19 cellular contexts compared by ENCODE assay signal in genomic region chr7:74023786-74024185, GRCh38. TPM values are rescaled to one million over a fixed set of nuclear protein-coding genes. Genes with fewer than 3 reads are reported as not detected.
A peak's percentile ranks its signal among the peaks of the same experiment; 100 is the strongest.
DNase-seq lines count a peak whose midpoint lies in the region; ATAC-seq, FAIRE-seq and TF ChIP-seq lines count a peak whose summit lies in the region.
"Had no signal": no experiment of that assay in that cellular context is flagged by ENCODE, and none has a peak within 500 bp of the region (broad histone marks: within the 10 kb centered on the region; RNA-seq: fewer than 3 reads in every experiment).

No MANE protein-coding gene starts in this region.

- in situ Hi-C loops in IMR-90 (cut with MboI; ENCODE audit: low sequenced_read_pairs), result loop anchor here (5.0 kb wide), 1 partner anchor 151 kb away; no protein-coding TSS in a partner anchor

- DNase-seq in IMR-90 (no peak), H1 (ENCODE audit: low read depth in 1 of 2, low spot score in 2 of 2) (no peak), neural crest cell (ENCODE audit: low read depth, low spot score) (no peak), thoracic aorta (ENCODE audit: low spot score) (no peak), SHP77 treated with DMSO at 0.1 percent for 48 hours (lab: John Stamatoyannopoulos, UW) (no peak), Karpas-422 (no peak)
- DNase-seq: CD4-positive, alpha-beta T cell; DMS79; H9; NCI-H1417 treated with DMSO at 0.1 percent for 48 hours; NCI-H1930; NCI-H2171; NCI-H82 had no signal

- peak overlapping the region; percentile 35 for H3K27ac Mint-ChIP-seq in neural crest cell (ENCODE audit: unreplicated experiment)
- H3K27ac Mint-ChIP-seq: CD4-positive, alpha-beta T cell; H9 had no signal

- POLR2A ChIA-PET in IMR-90 (lab: Charles Lee; ENCODE audit: unreplicated experiment), result no interaction called here
- POLR2A ChIA-PET in H1 (lab: Charles Lee; ENCODE audit: partially characterized antibody), result no interaction called here

- ATAC-seq in IMR-90 (ENCODE audit: low read depth) (no peak), thoracic aorta (ENCODE audit: insufficient number of reproducible peaks, low FRiP score, low read depth) (no peak), HG03571 (IDR thresholded peaks at IDR 0.05; ENCODE audit: unreplicated experiment) (no peak), HG03039 (IDR thresholded peaks at IDR 0.05; ENCODE audit: unreplicated experiment) (no peak)
- ATAC-seq: K562 had no signal

- H3K4ac ChIP-seq in IMR-90 (ENCODE audit: low read depth, low read length) (peak overlapping the region; percentile 74), H1 (replicated peaks; ENCODE audit: insufficient read length, low read depth, low read length) (no peak overlapping the region)

- H3K9me3 ChIP-seq in IMR-90 (ENCODE audit: control insufficient read depth, insufficient read depth, low read length), result no peaks in the 10 kb centered on the region
- H3K9me3 ChIP-seq in H1 (ENCODE audit: insufficient read depth in 2 of 2, low read depth in 1 of 2, low read length in 1 of 2), result no peaks in the 10 kb centered on the region
- H3K9me3 ChIP-seq in thoracic aorta, result no peaks in the 10 kb centered on the region
- no peaks in the 10 kb centered on the region for H3K9me3 ChIP-seq in Karpas-422 (ENCODE audit: low read length)

- no peak overlapping the region for H3K4me3 Mint-ChIP-seq in neural crest cell
- H3K4me3 Mint-ChIP-seq: CD4-positive, alpha-beta T cell; H9 had no signal

- H3K4me2 ChIP-seq in IMR-90 (ENCODE audit: low read depth, low read length), result no peak overlapping the region
- H3K4me2 ChIP-seq in H1 (ENCODE audit: insufficient read depth in 1 of 2, low read depth in 2 of 2, low read length in 2 of 2), result no peak overlapping the region
- H3K4me2 ChIP-seq in Karpas-422 (ENCODE audit: low read depth, low read length, poor library complexity, severe bottlenecking), result no peak overlapping the region

- H3K9ac ChIP-seq in IMR-90 (ENCODE audit: low read depth, low read length) (no peak overlapping the region), H1 (replicated peaks in 1 of 4; ENCODE audit: extremely low read depth in 1 of 4, low read depth in 3 of 4, low read length in 3 of 4) (no peak overlapping the region), Karpas-422 (ENCODE audit: low read length) (no peak overlapping the region)

- H3K4me1 Mint-ChIP-seq in neural crest cell, result peaks cover 22% of the 10 kb centered on the region

- H2BK12ac ChIP-seq in H1 (ENCODE audit: low read depth, low read length), result no peak overlapping the region

- H4K8ac ChIP-seq in IMR-90 (ENCODE audit: low read depth in 2 of 2, low read length in 2 of 2), result no peak overlapping the region
- no peak overlapping the region for H4K8ac ChIP-seq in H1 (ENCODE audit: extremely low read depth, insufficient read depth, low read length)

- H3K79me1 ChIP-seq in IMR-90 (ENCODE audit: low read depth in 1 of 2, low read length in 2 of 2) (no peaks in the 10 kb centered on the region; a peak in 1 of 4 replicates), H1 (ENCODE audit: low read depth, low read length) (no peaks in the 10 kb centered on the region)

- peaks cover 8% of the 10 kb centered on the region for H3K9me1 ChIP-seq in IMR-90 (ENCODE audit: insufficient read depth, low read length)

- no peak for TF ChIP-seq RAD21 in IMR-90 (IDR thresholded peaks at IDR 0.05; ENCODE audit: low read length)
- TF ChIP-seq RAD21 in H1 (IDR thresholded peaks at IDR 0.05 in 1 of 2, conservative IDR thresholded peaks at IDR 0.05 in 1 of 2; ENCODE audit: low read depth in 2 of 2, low read length in 2 of 2), result no peak

- no peak overlapping the region for H3K23ac ChIP-seq in IMR-90 (ENCODE audit: low read depth, low read length)
- H3K23ac ChIP-seq in H1 (ENCODE audit: insufficient read length), result no peak overlapping the region

- peaks cover 36% of the 10 kb centered on the region for H3K27me3 Mint-ChIP-seq in neural crest cell (ENCODE audit: low read depth)

- TF ChIP-seq CTCF in IMR-90 (conservative IDR thresholded peaks at IDR 0.05; ENCODE audit: low read depth, low read length) (no peak), H1 (IDR thresholded peaks at IDR 0.05; ENCODE audit: control extremely low read depth in 1 of 3, insufficient read depth in 1 of 3, low read depth in 1 of 3, low read length in 3 of 3) (no peak), neural crest cell (conservative IDR thresholded peaks at IDR 0.05) (no peak), thoracic aorta (IDR thresholded peaks at IDR 0.05) (no peak)

- no peaks in the 10 kb centered on the region for H3K36me3 ChIP-seq in IMR-90 (ENCODE audit: control insufficient read depth, insufficient read depth, low read length)
- H3K36me3 ChIP-seq in H1 (ENCODE audit: control insufficient read depth in 2 of 4, insufficient read depth in 4 of 4, low read length in 3 of 4), result no peaks in the 10 kb centered on the region
- H3K36me3 ChIP-seq in thoracic aorta, result no peaks in the 10 kb centered on the region
- no peaks in the 10 kb centered on the region for H3K36me3 ChIP-seq in Karpas-422 (ENCODE audit: insufficient read depth, low read length)

- intact Hi-C loops in IMR-90 (cut with micrococcal nuclease), result no loop called here

- no peak overlapping the region for H3K27ac ChIP-seq in IMR-90 (ENCODE audit: insufficient read depth, low read length)
- no peak overlapping the region for H3K27ac ChIP-seq in H1 (ENCODE audit: low read depth, low read length)
- H3K27ac ChIP-seq in thoracic aorta, result peak overlapping the region; percentile 93 to 98
- H3K27ac ChIP-seq in Karpas-422 (ENCODE audit: low read length), result no peak overlapping the region
- H3K27ac ChIP-seq: PC-9 had no signal

- dilution Hi-C loops in IMR-90 (cut with HindIII; ENCODE audit: low sequenced_read_pairs, unreplicated experiment), result no loop called here

- H2BK20ac ChIP-seq in IMR-90 (ENCODE audit: low read depth, low read length) (peak overlapping the region; percentile 81), H1 (ENCODE audit: low read length) (no peak overlapping the region)

- no peak overlapping the region for H2BK5ac ChIP-seq in IMR-90 (ENCODE audit: low read depth, low read length, poor library complexity, severe bottlenecking)
- no peak overlapping the region for H2BK5ac ChIP-seq in H1 (ENCODE audit: low read depth, low read length)

- H2BK15ac ChIP-seq in IMR-90 (ENCODE audit: low read depth, low read length) (no peak overlapping the region; the same call in 2 of the 3 replicates), H1 (ENCODE audit: low read length) (no peak overlapping the region)

- H3K4me1 ChIP-seq in IMR-90 (ENCODE audit: control insufficient read depth, insufficient read depth, low read length), result peaks cover 21% of the 10 kb centered on the region
- peaks cover 0 to 20% (median 12%) of the 10 kb centered on the region in 4 experiments; a peak in 5 of 7 replicates for H3K4me1 ChIP-seq in H1 (replicated peaks in 1 of 4; ENCODE audit: control insufficient read depth in 3 of 4, insufficient read depth in 4 of 4, low read length in 3 of 4)
- H3K4me1 ChIP-seq in thoracic aorta (ENCODE audit: control insufficient read depth in 1 of 2, low read depth in 2 of 2), result peaks cover 36 to 73% of the 10 kb centered on the region in 2 donors
- no peaks in the 10 kb centered on the region for H3K4me1 ChIP-seq in Karpas-422 (ENCODE audit: low read length)

- no peak for FAIRE-seq in H1 (lab: Jason Lieb, UNC)
- FAIRE-seq: K562 had no signal

- no peaks in the 10 kb centered on the region for H3K9me2 ChIP-seq in Karpas-422 (replicated peaks; ENCODE audit: insufficient read depth, low read length)

- 83% methylated on average over 4 of the region's 11 CpGs; no CpG with 5 or more reads in 1 of the 2 experiments for WGBS in IMR-90 (ENCODE audit: extremely low coverage in 2 of 2, insufficient read length in 1 of 2), 2 experiments
- 88% methylated on average over 11 of the region's 11 CpGs; no CpG with 5 or more reads in 1 of the 2 experiments for WGBS in H1 (ENCODE audit: extremely low coverage in 1 of 2, insufficient coverage in 1 of 2, insufficient read length in 1 of 2, insufficient replicate concordance in 2 of 2, low coverage in 1 of 2, low lambda C conversion rate in 2 of 2, missing lambda C conversion rate in 1 of 2), 2 experiments

- H2AK5ac ChIP-seq in IMR-90 (ENCODE audit: low read depth, low read length) (peak overlapping the region; percentile 77), H1 (ENCODE audit: low read depth, low read length) (no peak overlapping the region)

- H4K20me1 ChIP-seq in IMR-90 (ENCODE audit: insufficient read depth, low read length), result no peaks in the 10 kb centered on the region
- H4K20me1 ChIP-seq in H1 (replicated peaks in 1 of 2; ENCODE audit: control insufficient read depth in 1 of 2, insufficient read depth in 2 of 2, low read length in 2 of 2), result no peaks in the 10 kb centered on the region
- no peaks in the 10 kb centered on the region for H4K20me1 ChIP-seq in Karpas-422 (ENCODE audit: insufficient read depth, low read depth, low read length)

- no peaks in the 10 kb centered on the region for H3K9me3 Mint-ChIP-seq in neural crest cell
- H3K9me3 Mint-ChIP-seq: CD4-positive, alpha-beta T cell; H9 had no signal

- peak overlapping the region; percentile 62 for H2AK9ac ChIP-seq in IMR-90 (replicated peaks; ENCODE audit: low read depth, low read length, poor library complexity)

- H2AFZ ChIP-seq in IMR-90 (replicated peaks; ENCODE audit: low read length, poor library complexity) (peak overlapping the region; percentile 7), H1 (ENCODE audit: low read length) (no peak overlapping the region), Karpas-422 (ENCODE audit: low read length) (no peak overlapping the region)
- H2AFZ ChIP-seq: PC-9 had no signal

- H3K18ac ChIP-seq in IMR-90 (ENCODE audit: low read depth, low read length) (no peak overlapping the region), H1 (ENCODE audit: extremely low read depth, low read length) (no peak overlapping the region)

- H3K79me2 ChIP-seq in H1 (ENCODE audit: control insufficient read depth in 1 of 2, insufficient read depth in 2 of 2, low read length in 2 of 2), result no peaks in the 10 kb centered on the region
- H3K79me2 ChIP-seq in Karpas-422 (ENCODE audit: low read length), result no peaks in the 10 kb centered on the region

- no TSS peak for BruUV-seq in IMR-90 (replicated peaks; lab: Mats Ljungman, UMichigan)

- H3K56ac ChIP-seq in IMR-90 (ENCODE audit: extremely low read depth, insufficient read depth, low read length) (no peak overlapping the region; the same call in 1 of the 2 replicates), H1 (replicated peaks; ENCODE audit: insufficient read length, low read depth, low read length) (no peak overlapping the region)

- H3K14ac ChIP-seq in IMR-90 (replicated peaks; ENCODE audit: low read depth, low read length) (peak overlapping the region; percentile 71; the same call in 1 of the 2 replicates), H1 (ENCODE audit: insufficient read length) (no peak overlapping the region)

- TF ChIP-seq EP300 in H1 (IDR thresholded peaks at IDR 0.05; ENCODE audit: borderline replicate concordance in 1 of 2, low read depth in 2 of 2, low read length in 2 of 2), result no peak

- H3K4me3 ChIP-seq in IMR-90 (ENCODE audit: insufficient read depth, low read depth, low read length) (no peak overlapping the region), H1 (ENCODE audit: extremely low read depth in 1 of 4, insufficient read depth in 2 of 4, low read depth in 3 of 4, low read length in 4 of 4) (no peak overlapping the region), thoracic aorta (peak overlapping the region; percentile 55), Karpas-422 (ENCODE audit: low read length) (no peak overlapping the region)
- H3K4me3 ChIP-seq: K562, PC-9 had no signal

- peak overlapping the region; percentile 21 for H4K91ac ChIP-seq in IMR-90 (ENCODE audit: insufficient read depth, low read depth, low read length)
- H4K91ac ChIP-seq in H1 (replicated peaks; ENCODE audit: insufficient read length, low read length), result no peak overlapping the region

- H3K27me3 ChIP-seq in IMR-90 (ENCODE audit: control insufficient read depth, insufficient read depth, low read length), result no peaks in the 10 kb centered on the region
- peaks cover 0 to 6% (median 3%) of the 10 kb centered on the region in 4 experiments; a peak in 3 of 7 replicates for H3K27me3 ChIP-seq in H1 (replicated peaks in 1 of 4; ENCODE audit: control insufficient read depth in 3 of 4, extremely low read depth in 1 of 4, insufficient read depth in 3 of 4, low read length in 3 of 4)
- H3K27me3 ChIP-seq in thoracic aorta (replicated peaks; ENCODE audit: insufficient read depth), result no peaks in the 10 kb centered on the region
- no peaks in the 10 kb centered on the region for H3K27me3 ChIP-seq in Karpas-422 (ENCODE audit: low read length)

- H3K23me2 ChIP-seq in H1 (ENCODE audit: low read depth, low read length), result no peaks in the 10 kb centered on the region; the same call in 1 of the 2 replicates

- TF ChIP-seq POLR2A in IMR-90 (IDR thresholded peaks at IDR 0.05; ENCODE audit: low read depth, low read length), result no peak
- TF ChIP-seq POLR2A in H1 (IDR thresholded peaks at IDR 0.05; ENCODE audit: control extremely low read depth in 1 of 2, low read depth in 2 of 2, low read length in 2 of 2), result no peak

- no peak overlapping the region for H4K5ac ChIP-seq in IMR-90 (ENCODE audit: low read depth, low read length)
- peak overlapping the region; percentile 2 for H4K5ac ChIP-seq in H1 (ENCODE audit: insufficient read length, low read depth, low read length)

- peak overlapping the region; percentile 50 for H2BK120ac ChIP-seq in IMR-90 (ENCODE audit: low read depth, low read length)
- H2BK120ac ChIP-seq in H1 (replicated peaks; ENCODE audit: low read depth, low read length), result no peak overlapping the region

- CTCF ChIA-PET in IMR-90 (lab: Yijun Ruan, JAX), result no interaction called here
- CTCF ChIA-PET in H1 (lab: Charles Lee; ENCODE audit: partially characterized antibody), result interaction anchor here (0.6 to 10.9 kb wide), 10 partner anchors 11 to 351 kb away, joined by 3 to 145 read pairs (median 26); no protein-coding TSS in a partner anchor

- no peaks in the 10 kb centered on the region for H3K36me3 Mint-ChIP-seq in neural crest cell (ENCODE audit: low read depth)

RNA-seq across cellular contexts. Expression of gene ELN, which starts 4.2 kb away (rescaled TPM):
- total RNA-seq in IMR-90 (2012; rRNA removed) (1.9 and 2.2 TPM in 2 replicates), neural crest cell (0.41 and 1.0 TPM in 2 replicates), thoracic aorta (1,000 to 10,000 TPM; 1,484 to 3,836 TPM)
- polyA plus RNA-seq in IMR-90 (2012; rRNA removed) (14.3 and 15.3 TPM in 2 replicates), H1 (2011; rRNA removed) (5.1 and 5.4 TPM in 2 replicates)
- 9.6 and 12.3 TPM in 2 replicates for polyA plus RNA-seq in IMR-90 (2012; cell fraction: cytosol; rRNA removed)
- polyA plus RNA-seq in IMR-90 (2012; cell fraction: nucleus; rRNA removed; ENCODE audit: low replicate concordance), result 5.9 and 15.2 TPM in 2 replicates
- 5.6 and 5.9 TPM in 2 replicates for total RNA-seq in H1 (2021; fragmentation: NEBNext Ultra II Directional; extraction: Animal tissue kit (Norgen Biotek cat#: 25700))
- 3.2 TPM for polyA plus RNA-seq in H1 (2011; cell fraction: cytosol; rRNA removed)
- 7.8 TPM for polyA plus RNA-seq in H1 (2011; cell fraction: nucleus; rRNA removed)
- 2.2 to 4.9 TPM (median 4.4 TPM) in 4 replicates for polyA plus RNA-seq in H1 (2012, experiment 1 of 2)
- 3.7 TPM for polyA plus RNA-seq in H1 (2012, experiment 2 of 2)
- polyA plus RNA-seq in H1 (2013, experiment 1 of 2), result 4.6 TPM
- 5.6 TPM for polyA plus RNA-seq in H1 (2013, experiment 2 of 2)
- 1.2 TPM in 2 replicates for polyA minus RNA-seq in H1 (2011; rRNA and poly(A)+ RNA removed)
- 1.4 TPM for polyA minus RNA-seq in H1 (2011; cell fraction: cytosol; rRNA and poly(A)+ RNA removed)
- 1.5 TPM for polyA minus RNA-seq in H1 (2011; cell fraction: nucleus; rRNA and poly(A)+ RNA removed)
- not detected in 2 replicates for total RNA-seq in Karpas-422 (2014; rRNA removed; shearing (Covaris generic); ENCODE audit: low replicate concordance)
- total RNA-seq: CD4-positive, alpha-beta T cell; NCI-H460; SK-MEL-5 had no signal
- polyA plus RNA-seq: K562 had no signal

RNA-seq across cellular contexts. Expression of gene LIMK1, which starts 59.8 kb away (rescaled TPM):
- total RNA-seq in IMR-90 (2012; rRNA removed) (22.2 and 25.8 TPM in 2 replicates), neural crest cell (80.4 and 82.1 TPM in 2 replicates), thoracic aorta (10 to 100 TPM; 19.7 to 19.9 TPM)
- polyA plus RNA-seq in IMR-90 (2012; rRNA removed) (48.0 and 57.4 TPM in 2 replicates), H1 (2011; rRNA removed) (108 and 172 TPM in 2 replicates)
- polyA plus RNA-seq in IMR-90 (2012; cell fraction: cytosol; rRNA removed), result 52.2 and 59.2 TPM in 2 replicates
- 33.9 and 73.0 TPM in 2 replicates for polyA plus RNA-seq in IMR-90 (2012; cell fraction: nucleus; rRNA removed; ENCODE audit: low replicate concordance)
- 92.1 and 93.5 TPM in 2 replicates for total RNA-seq in H1 (2021; fragmentation: NEBNext Ultra II Directional; extraction: Animal tissue kit (Norgen Biotek cat#: 25700))
- polyA plus RNA-seq in H1 (2011; cell fraction: cytosol; rRNA removed), result 82.7 TPM
- 129 TPM for polyA plus RNA-seq in H1 (2011; cell fraction: nucleus; rRNA removed)
- polyA plus RNA-seq in H1 (2012, experiment 1 of 2), result 63.0 to 88.9 TPM (median 81.1 TPM) in 4 replicates
- 77.4 TPM for polyA plus RNA-seq in H1 (2012, experiment 2 of 2)
- 44.8 TPM for polyA plus RNA-seq in H1 (2013, experiment 1 of 2)
- polyA plus RNA-seq in H1 (2013, experiment 2 of 2), result 46.9 TPM
- polyA minus RNA-seq in H1 (2011; rRNA and poly(A)+ RNA removed), result 72.5 and 119 TPM in 2 replicates
- polyA minus RNA-seq in H1 (2011; cell fraction: cytosol; rRNA and poly(A)+ RNA removed), result 61.9 TPM
- 34.6 TPM for polyA minus RNA-seq in H1 (2011; cell fraction: nucleus; rRNA and poly(A)+ RNA removed)
- total RNA-seq in Karpas-422 (2014; rRNA removed; shearing (Covaris generic); ENCODE audit: low replicate concordance), result 44.7 and 56.2 TPM in 2 replicates

Comparison
In these comparisons a context has a peak if more than half of its experiments do, and no peak if none do; other contexts are left out.
1. H3K27ac ChIP-seq: peak in thoracic aorta (2 of 2); none in IMR-90 (single experiment), H1 (single experiment) and Karpas-422 (single experiment).
2. RNA of gene ELN, which starts 4.2 kb away (total RNA-seq): 1,484 to 3,836 TPM in thoracic aorta; 5.6 to 5.9 TPM in H1, 1.9 to 2.2 TPM in IMR-90, 0.41 to 1.0 TPM in neural crest cell and not detected in Karpas-422; every median in the first group is over 100 times any median in the second.